1 cellular context compared by ENCODE assay signal in genomic region chr16:85639529-85640253, GRCh38.
TF ChIP-seq lines count a peak whose summit lies in the region.

No MANE protein-coding gene starts in this region.

TF ChIP-seq in SK-N-SH treated with all-trans-retinoic acid at 6 μM for 48 hours, 23 proteins besides CTCF, POLR2A, EP300 and RAD21 (continued from another document):
- TF ChIP-seq PPARA (CRISPR knock-in tag; IDR thresholded peaks at IDR 0.05; ENCODE audit: borderline replicate concordance) (no peak), OSR1 (CRISPR knock-in tag; IDR thresholded peaks at IDR 0.05) (no peak), ESRRG (CRISPR knock-in tag; IDR thresholded peaks at IDR 0.05) (no peak), CREB5 (CRISPR knock-in tag; IDR thresholded peaks at IDR 0.05; ENCODE audit: low read depth) (no peak), PATZ1 (CRISPR knock-in tag; IDR thresholded peaks at IDR 0.05; ENCODE audit: borderline replicate concordance) (no peak), TSHZ2 (CRISPR knock-in tag; IDR thresholded peaks at IDR 0.05) (no peak)
